Comparison of ENCODE assay signal across 13 cellular contexts in the genomic region with DNA sequence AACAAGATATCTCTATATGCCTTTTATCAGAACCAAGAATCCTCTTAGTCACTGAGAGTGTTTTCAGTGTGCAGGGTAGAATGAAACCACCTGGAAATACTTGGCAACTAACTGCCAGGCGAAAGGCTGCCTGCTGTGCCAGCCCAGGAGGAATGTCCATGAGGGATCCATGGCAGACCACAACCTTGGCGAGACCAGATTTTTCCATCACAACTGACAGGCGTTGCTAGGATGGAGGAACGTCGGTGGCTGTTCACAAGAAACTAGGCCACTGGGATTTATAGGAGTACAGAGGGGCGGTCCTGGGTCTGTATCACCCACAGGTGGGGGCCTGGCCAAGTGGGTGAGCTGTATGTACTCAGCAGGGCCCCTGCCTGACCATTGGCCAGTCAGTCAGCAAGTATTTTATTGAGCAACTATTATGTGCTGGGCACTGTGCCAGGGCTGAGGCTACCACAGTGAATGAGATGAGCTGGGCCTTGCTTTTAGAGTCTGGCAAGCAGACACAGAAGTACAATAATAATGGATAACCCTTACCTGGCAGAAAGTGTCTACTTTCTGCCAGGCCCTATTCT.
"Had no signal": no experiment of that assay in that cellular context is flagged by ENCODE, and none has a peak within 500 bp of the region (broad histone marks: within the 10 kb centered on the region; RNA-seq: fewer than 3 reads in every experiment).

No MANE protein-coding gene starts in this region.

- H3K4me3 ChIP-seq: dorsolateral prefrontal cortex, pancreas, skin epidermis had no signal

- H3K27ac ChIP-seq: dorsolateral prefrontal cortex, pancreas, skin epidermis had no signal

- H3K36me3 ChIP-seq: pancreas had no signal

- H3K27me3 ChIP-seq: pancreas had no signal

- H3K9me3 ChIP-seq: pancreas had no signal

- ATAC-seq: esophagus mucosa, left ventricle myocardium superior, pancreas, T-helper 17 cell had no signal

- FAIRE-seq: frontal cortex, kidney, pancreas, TTC549, urothelium cell line had no signal

- DNase-seq: activated CD4-positive, alpha-beta T cell treated with anti-CD3 and anti-CD28 coated beads, Interleukin-2, amount 50 U/mL, for 1 hour; activated CD4-positive, CD25-positive, alpha-beta regulatory T cell; amniotic stem cell; dorsolateral prefrontal cortex; kidney; left ventricle myocardium superior; pancreas; T-helper 17 cell had no signal

- H3K4me1 ChIP-seq: pancreas had no signal
